Comparison of ENCODE assay signal across 1 cellular context in the genomic region with DNA sequence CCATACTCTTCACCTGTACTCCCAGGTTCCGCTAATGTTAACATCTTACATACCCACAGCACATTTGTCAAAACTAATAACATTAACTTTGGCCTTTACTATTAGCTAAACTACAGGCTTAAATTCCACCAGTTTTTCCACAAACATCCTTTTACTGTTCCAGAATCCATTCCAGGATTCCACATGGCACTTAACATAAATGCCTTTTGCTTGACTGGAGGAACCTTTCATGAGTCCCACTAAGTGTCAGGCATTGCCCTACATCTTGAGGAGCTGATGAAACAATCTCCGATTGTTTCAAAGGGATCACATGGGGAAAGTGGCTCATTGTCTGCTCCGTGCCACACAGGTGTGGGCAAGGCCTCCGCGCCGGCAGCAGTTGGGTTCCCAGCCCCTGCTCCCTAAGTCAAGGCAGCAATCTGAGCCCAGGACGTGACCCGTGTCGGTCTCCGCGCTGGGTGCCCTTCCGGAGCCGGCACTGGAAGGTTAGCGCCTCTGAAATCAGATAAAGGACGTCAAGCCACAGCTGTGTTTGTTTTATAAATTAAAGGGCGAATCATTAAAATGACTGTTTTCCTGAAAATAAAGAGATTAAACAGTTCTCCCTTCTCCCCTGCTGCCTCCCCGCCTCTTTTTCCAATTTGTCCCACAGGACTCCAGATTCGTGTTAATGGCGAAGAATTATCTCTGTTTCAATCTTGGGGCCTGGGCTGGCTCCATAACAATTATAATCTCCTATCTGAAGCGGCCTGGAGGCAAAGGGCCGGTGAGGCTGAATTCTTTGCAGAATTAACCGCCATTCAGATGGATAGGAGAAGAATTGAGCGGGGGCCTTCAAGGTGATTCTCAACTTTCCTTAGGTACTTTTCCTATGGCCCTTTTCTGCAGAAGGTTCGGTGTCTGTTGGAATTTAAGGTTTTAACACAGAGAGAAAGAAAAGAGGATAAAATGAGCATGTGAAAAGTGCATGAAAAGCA.
TF ChIP-seq lines count a peak whose summit lies in the region.

No MANE protein-coding gene starts in this region.

TF ChIP-seq in HepG2, 621 proteins besides CTCF, POLR2A, EP300 and RAD21 (continued from another document):
- TF ChIP-seq ZNF280B (CRISPR knock-in tag; IDR thresholded peaks at IDR 0.05; ENCODE audit: borderline replicate concordance) (no peak), ZNF841 (CRISPR knock-in tag; IDR thresholded peaks at IDR 0.05; ENCODE audit: borderline replicate concordance) (no peak), DMAP1 (CRISPR knock-in tag; IDR thresholded peaks at IDR 0.05) (no peak), MLX (CRISPR knock-in tag; IDR thresholded peaks at IDR 0.05) (no peak), ZNF816 (CRISPR knock-in tag; IDR thresholded peaks at IDR 0.05; ENCODE audit: borderline replicate concordance) (no peak), RFXAP (CRISPR knock-in tag; IDR thresholded peaks at IDR 0.05; ENCODE audit: borderline replicate concordance) (no peak), ETV6 (CRISPR knock-in tag; conservative IDR thresholded peaks at IDR 0.05) (no peak), TBX3 (IDR thresholded peaks at IDR 0.05; ENCODE audit: borderline replicate concordance) (no peak), ZNF7 (CRISPR knock-in tag; IDR thresholded peaks at IDR 0.05) (no peak), HNRNPUL1 (IDR thresholded peaks at IDR 0.05; ENCODE audit: low read depth, low read length) (no peak), THYN1 (CRISPR knock-in tag; IDR thresholded peaks at IDR 0.05; ENCODE audit: borderline replicate concordance, low read depth) (no peak)
